Comparison of ENCODE assay signal across 1 cellular context in the genomic region with DNA sequence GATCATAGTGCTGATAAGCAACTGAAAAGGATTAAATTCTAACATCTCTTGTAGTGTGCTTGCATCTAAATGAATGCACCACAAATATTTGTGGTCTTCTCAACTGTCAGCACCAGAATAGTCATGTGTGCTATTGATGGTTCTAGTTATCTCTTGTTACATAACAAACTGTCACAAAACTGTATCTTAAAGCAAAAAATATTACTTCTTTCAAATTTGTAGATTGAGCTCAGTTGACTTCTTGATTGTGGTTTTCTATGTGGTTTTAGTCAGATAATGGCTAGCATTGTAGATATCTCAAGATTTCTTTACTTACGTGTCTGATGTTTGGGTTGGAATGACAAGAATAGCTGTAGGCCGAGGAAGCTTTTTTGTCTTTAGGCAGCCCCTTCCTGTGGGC.
TF ChIP-seq lines count a peak whose summit lies in the region.

No MANE protein-coding gene starts in this region.

TF ChIP-seq in H1, 55 proteins besides CTCF, POLR2A, EP300 and RAD21 (continued from another document):
- TF ChIP-seq GABPA (IDR thresholded peaks at IDR 0.05; ENCODE audit: borderline replicate concordance, insufficient read depth, low read length), result no peak
- TF ChIP-seq SIRT6 (IDR thresholded peaks at IDR 0.05; ENCODE audit: low read length), result no peak
- TF ChIP-seq EGR1 (IDR thresholded peaks at IDR 0.05; ENCODE audit: borderline replicate concordance, low read depth, low read length), result no peak
- no peak for TF ChIP-seq ASH2L (IDR thresholded peaks at IDR 0.05; ENCODE audit: low read length)
- TF ChIP-seq SIN3A (conservative IDR thresholded peaks at IDR 0.05 in 1 of 2, IDR thresholded peaks at IDR 0.05 in 1 of 2; ENCODE audit: low read depth in 1 of 2, low read length in 2 of 2), result no peak
- no peak for TF ChIP-seq SP1 (IDR thresholded peaks at IDR 0.05; ENCODE audit: low read depth, low read length)
- TF ChIP-seq POU5F1 (IDR thresholded peaks at IDR 0.05; ENCODE audit: low read depth, low read length), result no peak
- TF ChIP-seq, protein P1, sequence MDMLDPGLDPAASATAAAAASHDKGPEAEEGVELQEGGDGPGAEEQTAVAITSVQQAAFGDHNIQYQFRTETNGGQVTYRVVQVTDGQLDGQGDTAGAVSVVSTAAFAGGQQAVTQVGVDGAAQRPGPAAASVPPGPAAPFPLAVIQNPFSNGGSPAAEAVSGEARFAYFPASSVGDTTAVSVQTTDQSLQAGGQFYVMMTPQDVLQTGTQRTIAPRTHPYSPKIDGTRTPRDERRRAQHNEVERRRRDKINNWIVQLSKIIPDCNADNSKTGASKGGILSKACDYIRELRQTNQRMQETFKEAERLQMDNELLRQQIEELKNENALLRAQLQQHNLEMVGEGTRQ (IDR thresholded peaks at IDR 0.05; ENCODE audit: low read length), result no peak
- no peak for TF ChIP-seq CEBPB (IDR thresholded peaks at IDR 0.05; ENCODE audit: low read depth, low read length)
- no peak for TF ChIP-seq JUN (IDR thresholded peaks at IDR 0.05; ENCODE audit: low read depth, low read length)
- TF ChIP-seq E2F6 (IDR thresholded peaks at IDR 0.05), result no peak
- no peak for TF ChIP-seq GTF2F1 (IDR thresholded peaks at IDR 0.05; ENCODE audit: borderline replicate concordance, low read depth, low read length)
- TF ChIP-seq KDM4A (IDR thresholded peaks at IDR 0.05; ENCODE audit: low read depth, low read length, severe bottlenecking), result no peak
- no peak for TF ChIP-seq HDAC2 (IDR thresholded peaks at IDR 0.05; ENCODE audit: borderline replicate concordance in 1 of 2, low read depth in 2 of 2, low read length in 2 of 2)
- no peak for TF ChIP-seq EZH2 (IDR thresholded peaks at IDR 0.05; ENCODE audit: low read depth, low read length, severe bottlenecking)
